In genomic region chr6:44145839-44146238, GRCh38 we compare ENCODE assay signal across 34 cellular contexts. TPM values are rescaled to one million over a fixed set of nuclear protein-coding genes. Genes with fewer than 3 reads are reported as not detected.
"Had no signal": no experiment of that assay in that cellular context is flagged by ENCODE, and none has a peak within 500 bp of the region (broad histone marks: within the 10 kb centered on the region; RNA-seq: fewer than 3 reads in every experiment).

No MANE protein-coding gene starts in this region.

- DNase-seq: activated B cell treated with CpG ODN at 0.5 μM for 24 hours; activated CD4-positive, alpha-beta T cell treated with anti-CD3 and anti-CD28 coated beads for 4 hours; activated CD4-positive, alpha-beta T cell treated with anti-CD3 and anti-CD28 coated beads, Interleukin-2, amount 50 U/mL, for 1 hour; activated CD4-positive, CD25-positive, alpha-beta regulatory T cell treated with anti-CD3 and anti-CD28 coated beads, Interleukin-2, amount 50 U/mL, for 72 hours; activated CD8-positive, alpha-beta memory T cell treated with anti-CD3 and anti-CD28 coated beads, Interleukin-2, amount 50 U/mL, for 4 hours; activated CD8-positive, alpha-beta T cell treated with anti-CD3 and anti-CD28 coated beads for 36 hours; activated effector memory CD4-positive, alpha-beta T cell treated with anti-CD3 and anti-CD28 coated beads, Interleukin-2, amount 50 U/mL, for 16 hours; activated naive CD4-positive, alpha-beta T cell; activated T-cell treated with anti-CD3 and anti-CD28 coated beads for 4 hours; activated T-cell treated with anti-CD3 and anti-CD28 coated beads, Interleukin-2, amount 50 U/mL, for 72 hours; adrenal gland; body of pancreas; MM.1S; MV-4-11; NCI-H1092; NCI-H1436 treated with DMSO at 0.1 percent for 48 hours; NCI-H1694 treated with DMSO at 0.1 percent for 48 hours; NCI-H2029; NCI-H345; NCI-H524 treated with DMSO at 0.1 percent for 48 hours; PC-9; SHP77; SJCRH30; T-helper 2 cell; T-helper 9 cell had no signal

- H3K4me3 Mint-ChIP-seq: activated B cell treated with CpG ODN at 0.5 μM for 24 hours; activated CD8-positive, alpha-beta T cell treated with anti-CD3 and anti-CD28 coated beads for 36 hours; activated T-cell treated with anti-CD3 and anti-CD28 coated beads, Interleukin-2, amount 50 U/mL, for 72 hours; activated T-helper 17 cell treated with anti-CD3 and anti-CD28 coated beads, Interleukin-2, amount 50 U/mL, for 72 hours had no signal

- H3K36me3 ChIP-seq: SJCRH30 had no signal

- H3K27me3 Mint-ChIP-seq: activated B cell treated with CpG ODN at 0.5 μM for 24 hours; activated CD8-positive, alpha-beta T cell treated with anti-CD3 and anti-CD28 coated beads for 36 hours; activated T-helper 17 cell treated with anti-CD3 and anti-CD28 coated beads, Interleukin-2, amount 50 U/mL, for 72 hours had no signal

- H2AFZ ChIP-seq: PC-9 had no signal

- H3K9me3 ChIP-seq: adrenal gland, body of pancreas, breast epithelium, SJCRH30 had no signal

- H3K4me1 ChIP-seq: adrenal gland, body of pancreas, breast epithelium, SJCRH30 had no signal

- H3K27ac Mint-ChIP-seq: activated B cell treated with CpG ODN at 0.5 μM for 24 hours; activated CD8-positive, alpha-beta T cell treated with anti-CD3 and anti-CD28 coated beads for 36 hours; activated naive CD4-positive, alpha-beta T cell treated with anti-CD3 and anti-CD28 coated beads, Interleukin-2, amount 50 U/mL, for 72 hours; activated T-cell treated with anti-CD3 and anti-CD28 coated beads, Interleukin-2, amount 50 U/mL, for 72 hours; activated T-helper 17 cell treated with anti-CD3 and anti-CD28 coated beads, Interleukin-2, amount 50 U/mL, for 72 hours had no signal

- H3K9me3 Mint-ChIP-seq: activated B cell treated with CpG ODN at 0.5 μM for 24 hours; activated CD8-positive, alpha-beta T cell treated with anti-CD3 and anti-CD28 coated beads for 36 hours; activated naive CD4-positive, alpha-beta T cell treated with anti-CD3 and anti-CD28 coated beads, Interleukin-2, amount 50 U/mL, for 72 hours; activated T-cell treated with anti-CD3 and anti-CD28 coated beads, Interleukin-2, amount 50 U/mL, for 72 hours; activated T-helper 17 cell treated with anti-CD3 and anti-CD28 coated beads, Interleukin-2, amount 50 U/mL, for 72 hours had no signal

- H3K27ac ChIP-seq: adrenal gland, body of pancreas, breast epithelium, KMS-11, PC-9, SJCRH30, SK-N-MC, VCaP had no signal

- H3K4me1 Mint-ChIP-seq: activated B cell treated with CpG ODN at 0.5 μM for 24 hours; activated T-helper 17 cell treated with anti-CD3 and anti-CD28 coated beads, Interleukin-2, amount 50 U/mL, for 72 hours had no signal

- H3K4me2 ChIP-seq: KMS-11, PC-9 had no signal

- H3K27me3 ChIP-seq: adrenal gland, body of pancreas, breast epithelium, SJCRH30 had no signal

- H3K36me3 Mint-ChIP-seq: activated naive CD4-positive, alpha-beta T cell treated with anti-CD3 and anti-CD28 coated beads, Interleukin-2, amount 50 U/mL, for 72 hours had no signal

- H3K9ac ChIP-seq: KMS-11 had no signal

- ATAC-seq: activated CD8-positive, alpha-beta T cell treated with anti-CD3 and anti-CD28 coated beads for 36 hours; activated naive CD4-positive, alpha-beta T cell treated with anti-CD3 and anti-CD28 coated beads, Interleukin-2, amount 50 U/mL, for 72 hours; activated T-cell treated with anti-CD3 and anti-CD28 coated beads, Interleukin-2, amount 50 U/mL, for 72 hours; activated T-helper 17 cell treated with anti-CD3 and anti-CD28 coated beads, Interleukin-2, amount 50 U/mL, for 72 hours; body of pancreas had no signal

- H3K4me3 ChIP-seq: adrenal gland, body of pancreas, breast epithelium, PC-9, SJCRH30, SK-N-MC had no signal

RNA-seq across cellular contexts. Expression of gene CAPN11, which starts 12.8 kb away (rescaled TPM):
- total RNA-seq: activated B cell treated with CpG ODN at 0.5 μM for 24 hours, astrocyte, NCI-H460, OCI-LY7, PC-9 had no signal
